In genomic region chr19:3190921-3191805, GRCh38 we compare ENCODE assay signal across 21 cellular contexts. TPM values are rescaled to one million over a fixed set of nuclear protein-coding genes. Genes with fewer than 3 reads are reported as not detected.
A peak's percentile ranks its signal among the peaks of the same experiment; 100 is the strongest.
DNase-seq lines count a peak whose midpoint lies in the region; ATAC-seq, FAIRE-seq and TF ChIP-seq lines count a peak whose summit lies in the region.
"Had no signal": no experiment of that assay in that cellular context is flagged by ENCODE, and none has a peak within 500 bp of the region (broad histone marks: within the 10 kb centered on the region; RNA-seq: fewer than 3 reads in every experiment).

No MANE protein-coding gene starts in this region.

- TF ChIP-seq RAD21 in H1 (IDR thresholded peaks at IDR 0.05 in 1 of 2, conservative IDR thresholded peaks at IDR 0.05 in 1 of 2; ENCODE audit: low read depth in 2 of 2, low read length in 2 of 2): no peak

- H3K27ac Mint-ChIP-seq in activated naive CD4-positive, alpha-beta T cell treated with anti-CD3 and anti-CD28 coated beads, Interleukin-2, amount 50 U/mL, for 24 hours: no peak overlapping the region
- H3K27ac Mint-ChIP-seq in activated naive CD4-positive, alpha-beta T cell treated with anti-CD3 and anti-CD28 coated beads for 36 hours: no peak overlapping the region
- peak overlapping the region in 2 of 3 experiments; percentile 29 to 34; a peak in 3 of 7 replicates for H3K27ac Mint-ChIP-seq in H9
- no peak overlapping the region for H3K27ac Mint-ChIP-seq in activated CD4-positive, alpha-beta memory T cell treated with anti-CD3 and anti-CD28 coated beads for 36 hours

- H2AFZ ChIP-seq in H9 (ENCODE audit: low read length) (no peak overlapping the region), H1 (ENCODE audit: low read length) (no peak overlapping the region)

- H2BK20ac ChIP-seq in H9 (ENCODE audit: low read depth, low read length, poor library complexity, severe bottlenecking) (no peak overlapping the region), H1 (ENCODE audit: low read length) (no peak overlapping the region)

- H3K4me2 ChIP-seq in H9 (ENCODE audit: insufficient read depth, insufficient read length, low read length) (no peak overlapping the region), H1 (ENCODE audit: insufficient read depth in 1 of 2, low read depth in 2 of 2, low read length in 2 of 2) (no peak overlapping the region)

- CTCF ChIA-PET in activated naive CD4-positive, alpha-beta T cell treated with anti-CD3 and anti-CD28 coated beads for 36 hours (lab: Charles Lee): interaction anchor here (0.6 kb wide), 1 partner anchor 14 kb away, joined by 3 read pairs; no protein-coding TSS in a partner anchor
- CTCF ChIA-PET in H1 (lab: Charles Lee; ENCODE audit: partially characterized antibody): interaction anchor here (1.1 to 2.6 kb wide), 3 partner anchors 16 to 62 kb away, joined by 3 to 14 read pairs (median 5); no protein-coding TSS in a partner anchor
- CTCF ChIA-PET in activated CD4-positive, alpha-beta memory T cell treated with anti-CD3 and anti-CD28 coated beads for 36 hours (lab: Charles Lee): interaction anchor here (0.5 kb wide), 1 partner anchor 35 kb away, joined by 3 read pairs; no protein-coding TSS in a partner anchor

- H3K4me3 ChIP-seq in H1 (ENCODE audit: extremely low read depth in 1 of 4, insufficient read depth in 2 of 4, low read depth in 3 of 4, low read length in 4 of 4): no peak overlapping the region
- peak overlapping the region in 1 of 2 experiments; percentile 18 for H3K4me3 ChIP-seq in neutrophil (ENCODE audit: low read depth in 1 of 2, low read length in 1 of 2)

- H4K5ac ChIP-seq in H9 (ENCODE audit: insufficient read length, low read depth, low read length) (no peak overlapping the region), H1 (ENCODE audit: insufficient read length, low read depth, low read length) (no peak overlapping the region)

- no peaks in the 10 kb centered on the region for H3K23me2 ChIP-seq in H9 (ENCODE audit: insufficient read length, low read depth, low read length, poor library complexity, severe bottlenecking)
- peaks cover 6% of the 10 kb centered on the region; the same call in 1 of the 2 replicates for H3K23me2 ChIP-seq in H1 (ENCODE audit: low read depth, low read length)

- H3K9me3 ChIP-seq in H9 (ENCODE audit: control insufficient read depth, low read depth, low read length) (no peaks in the 10 kb centered on the region), H1 (ENCODE audit: insufficient read depth in 2 of 2, low read depth in 1 of 2, low read length in 1 of 2) (no peaks in the 10 kb centered on the region), neutrophil (no peaks in the 10 kb centered on the region)

- POLR2A ChIA-PET in H1 (lab: Charles Lee; ENCODE audit: partially characterized antibody): interaction anchor here (0.6 kb wide), 1 partner anchor 460 kb away, joined by 3 read pairs; no protein-coding TSS in a partner anchor
- POLR2A ChIA-PET in activated CD4-positive, alpha-beta memory T cell treated with anti-CD3 and anti-CD28 coated beads for 36 hours (lab: Charles Lee): no interaction called here

- H2AK5ac ChIP-seq in H9 (ENCODE audit: insufficient read length, low read length): no peak overlapping the region
- H2AK5ac ChIP-seq in H1 (ENCODE audit: low read depth, low read length): no peak overlapping the region

- H2BK5ac ChIP-seq in H9 (ENCODE audit: insufficient read length, low read length) (no peak overlapping the region), H1 (ENCODE audit: low read depth, low read length) (no peak overlapping the region)

- H3K79me1 ChIP-seq in H9 (ENCODE audit: insufficient read depth, low read depth, low read length, poor library complexity, severe bottlenecking): peaks cover 23% of the 10 kb centered on the region
- H3K79me1 ChIP-seq in H1 (ENCODE audit: low read depth, low read length): peaks cover 40% of the 10 kb centered on the region

- FAIRE-seq in H1 (lab: Jason Lieb, UNC): no peak
- FAIRE-seq: HTR-8/SVneo had no signal

- H3K4me1 Mint-ChIP-seq in activated naive CD4-positive, alpha-beta T cell treated with anti-CD3 and anti-CD28 coated beads, Interleukin-2, amount 50 U/mL, for 24 hours: peaks cover 31% of the 10 kb centered on the region
- peaks cover 32% of the 10 kb centered on the region for H3K4me1 Mint-ChIP-seq in activated naive CD4-positive, alpha-beta T cell treated with anti-CD3 and anti-CD28 coated beads for 36 hours (ENCODE audit: low read depth)
- H3K4me1 Mint-ChIP-seq in H9: peaks cover 12 to 23% of the 10 kb centered on the region in 2 experiments
- H3K4me1 Mint-ChIP-seq in activated CD4-positive, alpha-beta memory T cell treated with anti-CD3 and anti-CD28 coated beads for 36 hours (ENCODE audit: low read depth): peaks cover 31% of the 10 kb centered on the region

- H2BK120ac ChIP-seq in H9 (ENCODE audit: low read depth, low read length, poor library complexity, severe bottlenecking) (no peak overlapping the region), H1 (replicated peaks; ENCODE audit: low read depth, low read length) (no peak overlapping the region)

- TF ChIP-seq EP300 in H1 (IDR thresholded peaks at IDR 0.05; ENCODE audit: borderline replicate concordance in 1 of 2, low read depth in 2 of 2, low read length in 2 of 2): no peak

- no peaks in the 10 kb centered on the region for H3K27me3 Mint-ChIP-seq in activated naive CD4-positive, alpha-beta T cell treated with anti-CD3 and anti-CD28 coated beads, Interleukin-2, amount 50 U/mL, for 24 hours
- H3K27me3 Mint-ChIP-seq in activated naive CD4-positive, alpha-beta T cell treated with anti-CD3 and anti-CD28 coated beads for 36 hours (ENCODE audit: low read depth): no peaks in the 10 kb centered on the region
- H3K27me3 Mint-ChIP-seq in H9 (ENCODE audit: low read depth): no peaks in the 10 kb centered on the region
- no peaks in the 10 kb centered on the region for H3K27me3 Mint-ChIP-seq in activated CD4-positive, alpha-beta memory T cell treated with anti-CD3 and anti-CD28 coated beads for 36 hours

- intact Hi-C loops in activated naive CD4-positive, alpha-beta T cell treated with anti-CD3 and anti-CD28 coated beads for 36 hours (cut with micrococcal nuclease): no loop called here
- intact Hi-C loops in activated CD4-positive, alpha-beta memory T cell treated with anti-CD3 and anti-CD28 coated beads for 36 hours (cut with micrococcal nuclease): no loop called here

- H2BK12ac ChIP-seq in H9 (ENCODE audit: insufficient read length, low read depth, low read length): no peak overlapping the region
- H2BK12ac ChIP-seq in H1 (ENCODE audit: low read depth, low read length): no peak overlapping the region

- H3K4me1 ChIP-seq in H9 (ENCODE audit: insufficient read depth, low read length) (no peaks in the 10 kb centered on the region), H1 (replicated peaks in 1 of 4; ENCODE audit: control insufficient read depth in 3 of 4, insufficient read depth in 4 of 4, low read length in 3 of 4) (peaks cover 0 to 16% (median 10%) of the 10 kb centered on the region in 4 experiments; a peak in 6 of 7 replicates), neutrophil (ENCODE audit: control insufficient read depth in 1 of 2, insufficient read depth in 1 of 2, low read depth in 1 of 2, low read length in 1 of 2) (peaks cover 64 to 70% of the 10 kb centered on the region in 2 experiments)

- no peak for ATAC-seq in GM19452 (IDR thresholded peaks at IDR 0.05; ENCODE audit: unreplicated experiment)

- H4K8ac ChIP-seq in H9 (replicated peaks; ENCODE audit: insufficient read length, low read depth, low read length) (no peak overlapping the region), H1 (ENCODE audit: extremely low read depth, insufficient read depth, low read length) (peak overlapping the region; percentile 25; the same call in 1 of the 2 replicates)

- no peak for DNase-seq in activated naive CD4-positive, alpha-beta T cell treated with anti-CD3 and anti-CD28 coated beads for 36 hours
- DNase-seq in H9: no peak
- no peak for DNase-seq in H1 (ENCODE audit: low read depth in 1 of 2, low spot score in 2 of 2)
- DNase-seq in activated CD4-positive, alpha-beta memory T cell treated with anti-CD3 and anti-CD28 coated beads for 36 hours: no peak
- no peak for DNase-seq in H4 (ENCODE audit: low spot score)
- DNase-seq: AML-193; DMS 273 treated with DMSO at 0.1 percent for 48 hours; KG1; NCI-H1092 treated with DMSO at 0.1 percent for 48 hours; NCI-H1694; NCI-H69; NK-92 treated with Interleukin-12 subunit alpha and Interleukin-12 subunit beta, amount 100 ng/mL, for 24 hours; OCI-M1; RPMI8226 had no signal

- TF ChIP-seq POLR2A in H1 (IDR thresholded peaks at IDR 0.05; ENCODE audit: control extremely low read depth in 1 of 2, low read depth in 2 of 2, low read length in 2 of 2): no peak

- no peak overlapping the region for H3K27ac ChIP-seq in H9 (ENCODE audit: insufficient read length, low read depth, low read length)
- H3K27ac ChIP-seq in H1 (ENCODE audit: low read depth, low read length): no peak overlapping the region
- H3K27ac ChIP-seq in neutrophil: peak overlapping the region; percentile 94

- H3K9me3 Mint-ChIP-seq in activated naive CD4-positive, alpha-beta T cell treated with anti-CD3 and anti-CD28 coated beads, Interleukin-2, amount 50 U/mL, for 24 hours: no peaks in the 10 kb centered on the region
- no peaks in the 10 kb centered on the region for H3K9me3 Mint-ChIP-seq in activated naive CD4-positive, alpha-beta T cell treated with anti-CD3 and anti-CD28 coated beads for 36 hours
- H3K9me3 Mint-ChIP-seq in H9: no peaks in the 10 kb centered on the region; a peak in 1 of 5 replicates
- no peaks in the 10 kb centered on the region for H3K9me3 Mint-ChIP-seq in activated CD4-positive, alpha-beta memory T cell treated with anti-CD3 and anti-CD28 coated beads for 36 hours

- H4K20me1 ChIP-seq in H9 (ENCODE audit: control insufficient read depth, insufficient read depth, insufficient read length) (no peaks in the 10 kb centered on the region), H1 (replicated peaks in 1 of 2; ENCODE audit: control insufficient read depth in 1 of 2, insufficient read depth in 2 of 2, low read length in 2 of 2) (peaks cover 34 to 43% of the 10 kb centered on the region in 2 experiments)

- H3K23ac ChIP-seq in H9 (ENCODE audit: insufficient read length, low read depth, low read length): no peak overlapping the region
- no peak overlapping the region for H3K23ac ChIP-seq in H1 (ENCODE audit: insufficient read length)

- H3K4me3 Mint-ChIP-seq in activated naive CD4-positive, alpha-beta T cell treated with anti-CD3 and anti-CD28 coated beads, Interleukin-2, amount 50 U/mL, for 24 hours: peak overlapping the region; percentile 19
- H3K4me3 Mint-ChIP-seq in activated naive CD4-positive, alpha-beta T cell treated with anti-CD3 and anti-CD28 coated beads for 36 hours: no peak overlapping the region
- no peak overlapping the region for H3K4me3 Mint-ChIP-seq in H9
- H3K4me3 Mint-ChIP-seq in activated CD4-positive, alpha-beta memory T cell treated with anti-CD3 and anti-CD28 coated beads for 36 hours: no peak overlapping the region

- H3K36me3 Mint-ChIP-seq in activated naive CD4-positive, alpha-beta T cell treated with anti-CD3 and anti-CD28 coated beads, Interleukin-2, amount 50 U/mL, for 24 hours: peaks cover 4% of the 10 kb centered on the region
- H3K36me3 Mint-ChIP-seq in activated naive CD4-positive, alpha-beta T cell treated with anti-CD3 and anti-CD28 coated beads for 36 hours (ENCODE audit: low read depth): peaks cover 24% of the 10 kb centered on the region
- peaks cover 12 to 29% (median 28%) of the 10 kb centered on the region in 3 experiments for H3K36me3 Mint-ChIP-seq in H9 (ENCODE audit: insufficient read depth in 1 of 3, low read depth in 3 of 3)
- peaks cover 18% of the 10 kb centered on the region for H3K36me3 Mint-ChIP-seq in activated CD4-positive, alpha-beta memory T cell treated with anti-CD3 and anti-CD28 coated beads for 36 hours

- no peaks in the 10 kb centered on the region for H3K27me3 ChIP-seq in H9 (ENCODE audit: insufficient read depth, low read length)
- no peaks in the 10 kb centered on the region for H3K27me3 ChIP-seq in H1 (replicated peaks in 1 of 4; ENCODE audit: control insufficient read depth in 3 of 4, extremely low read depth in 1 of 4, insufficient read depth in 3 of 4, low read length in 3 of 4)
- H3K27me3 ChIP-seq in neutrophil: no peaks in the 10 kb centered on the region

- WGBS in H9 (ENCODE audit: extremely low coverage, insufficient read length, low lambda C conversion rate): no CpG with 5 or more reads among the region's 46 CpGs
- 88% methylated on average over 35 of the region's 46 CpGs; no CpG with 5 or more reads in 1 of the 2 experiments for WGBS in H1 (ENCODE audit: extremely low coverage in 1 of 2, insufficient coverage in 1 of 2, insufficient read length in 1 of 2, insufficient replicate concordance in 2 of 2, low coverage in 1 of 2, low lambda C conversion rate in 2 of 2, missing lambda C conversion rate in 1 of 2), 2 experiments

- H3K18ac ChIP-seq in H9 (ENCODE audit: insufficient read length, low read depth, low read length) (no peak overlapping the region), H1 (ENCODE audit: extremely low read depth, low read length) (no peak overlapping the region)

- no peak for TF ChIP-seq CTCF in H9 (conservative IDR thresholded peaks at IDR 0.05)
- TF ChIP-seq CTCF in H1 (IDR thresholded peaks at IDR 0.05; ENCODE audit: control extremely low read depth in 1 of 3, insufficient read depth in 1 of 3, low read depth in 1 of 3, low read length in 3 of 3): no peak
- TF ChIP-seq CTCF in neutrophil (IDR thresholded peaks at IDR 0.05): no peak

- H3K79me2 ChIP-seq in H9 (ENCODE audit: insufficient read depth, low read length): peaks cover 23% of the 10 kb centered on the region; the same call in 1 of the 2 replicates
- peaks cover 11 to 63% of the 10 kb centered on the region in 2 experiments for H3K79me2 ChIP-seq in H1 (ENCODE audit: control insufficient read depth in 1 of 2, insufficient read depth in 2 of 2, low read length in 2 of 2)

- no peak overlapping the region for H3K4ac ChIP-seq in H9 (ENCODE audit: low read depth, low read length)
- H3K4ac ChIP-seq in H1 (replicated peaks; ENCODE audit: insufficient read length, low read depth, low read length): no peak overlapping the region

- H2BK15ac ChIP-seq in H9 (ENCODE audit: low read depth, low read length): no peak overlapping the region
- H2BK15ac ChIP-seq in H1 (ENCODE audit: low read length): no peak overlapping the region

- no peak overlapping the region for H3K9ac ChIP-seq in H9 (ENCODE audit: extremely low read depth, insufficient read length, low read length)
- no peak overlapping the region for H3K9ac ChIP-seq in H1 (replicated peaks in 1 of 4; ENCODE audit: extremely low read depth in 1 of 4, low read depth in 3 of 4, low read length in 3 of 4)

- no peak overlapping the region for H3T11ph ChIP-seq in H9 (ENCODE audit: low read length)

- H3K36me3 ChIP-seq in H1 (ENCODE audit: control insufficient read depth in 2 of 4, insufficient read depth in 4 of 4, low read length in 3 of 4) (peaks cover 0 to 8% (median 4%) of the 10 kb centered on the region in 4 experiments; a peak in 3 of 8 replicates), neutrophil (peaks cover 3% of the 10 kb centered on the region)

- H4K91ac ChIP-seq in H9 (ENCODE audit: insufficient read length, low read depth, low read length): no peak overlapping the region
- H4K91ac ChIP-seq in H1 (replicated peaks; ENCODE audit: insufficient read length, low read length): no peak overlapping the region

- H3K56ac ChIP-seq in H9 (ENCODE audit: insufficient read length, low read depth, low read length) (no peak overlapping the region), H1 (replicated peaks; ENCODE audit: insufficient read length, low read depth, low read length) (no peak overlapping the region)

- no peak overlapping the region for H3K14ac ChIP-seq in H9 (ENCODE audit: insufficient read depth, low read length)
- H3K14ac ChIP-seq in H1 (ENCODE audit: insufficient read length): no peak overlapping the region

RNA-seq across cellular contexts. Expression of gene NCLN, which starts 5.4 kb away (rescaled TPM):
- total RNA-seq in activated naive CD4-positive, alpha-beta T cell treated with anti-CD3 and anti-CD28 coated beads for 36 hours: 10 to 100 TPM; 38.4 to 42.9 TPM
- 94.8 and 100 TPM in 2 replicates for total RNA-seq in H9 (2021)
- total RNA-seq in H1 (2021; fragmentation: NEBNext Ultra II Directional; extraction: Animal tissue kit (Norgen Biotek cat#: 25700)): 103 and 105 TPM in 2 replicates
- polyA plus RNA-seq in H1 (2011; rRNA removed): 89.2 and 119 TPM in 2 replicates
- 75.6 TPM for polyA plus RNA-seq in H1 (2011; cell fraction: cytosol; rRNA removed)
- polyA plus RNA-seq in H1 (2011; cell fraction: nucleus; rRNA removed): 144 TPM
- polyA plus RNA-seq in H1 (2012, experiment 1 of 2): 69.2 to 103 TPM (median 103 TPM) in 4 replicates
- polyA plus RNA-seq in H1 (2012, experiment 2 of 2): 80.4 TPM
- polyA plus RNA-seq in H1 (2013, experiment 1 of 2): 121 TPM
- polyA plus RNA-seq in H1 (2013, experiment 2 of 2): 121 TPM
- 50.0 and 55.6 TPM in 2 replicates for polyA minus RNA-seq in H1 (2011; rRNA and poly(A)+ RNA removed)
- 68.7 TPM for polyA minus RNA-seq in H1 (2011; cell fraction: cytosol; rRNA and poly(A)+ RNA removed)
- 52.1 TPM for polyA minus RNA-seq in H1 (2011; cell fraction: nucleus; rRNA and poly(A)+ RNA removed)
- total RNA-seq in activated CD4-positive, alpha-beta memory T cell treated with anti-CD3 and anti-CD28 coated beads for 36 hours: 10 to 100 TPM; 47.0 to 50.9 TPM
- 33.7 and 35.0 TPM in 2 replicates for total RNA-seq in H4 (2014; rRNA removed; shearing (Covaris generic))

RNA-seq across cellular contexts. Expression of gene S1PR4, which starts 12.6 kb away (rescaled TPM):
- total RNA-seq in activated naive CD4-positive, alpha-beta T cell treated with anti-CD3 and anti-CD28 coated beads for 36 hours: 10 to 100 TPM; 22.4 to 24.1 TPM
- total RNA-seq in H9 (2021): not detected in 2 replicates
- not detected in 2 replicates for total RNA-seq in H1 (2021; fragmentation: NEBNext Ultra II Directional; extraction: Animal tissue kit (Norgen Biotek cat#: 25700))
- 0.05 TPM in 1 of 2 replicates, not detected in the other for polyA plus RNA-seq in H1 (2011; rRNA removed)
- polyA plus RNA-seq in H1 (2011; cell fraction: cytosol; rRNA removed): not detected
- not detected for polyA plus RNA-seq in H1 (2011; cell fraction: nucleus; rRNA removed)
- not detected in 4 replicates for polyA plus RNA-seq in H1 (2012, experiment 1 of 2)
- polyA plus RNA-seq in H1 (2012, experiment 2 of 2): not detected
- polyA plus RNA-seq in H1 (2013, experiment 1 of 2): not detected
- not detected for polyA plus RNA-seq in H1 (2013, experiment 2 of 2)
- polyA minus RNA-seq in H1 (2011; rRNA and poly(A)+ RNA removed): not detected in 2 replicates
- polyA minus RNA-seq in H1 (2011; cell fraction: cytosol; rRNA and poly(A)+ RNA removed): not detected
- polyA minus RNA-seq in H1 (2011; cell fraction: nucleus; rRNA and poly(A)+ RNA removed): not detected
- total RNA-seq in activated CD4-positive, alpha-beta memory T cell treated with anti-CD3 and anti-CD28 coated beads for 36 hours: 10 to 100 TPM; 32.7 to 34.0 TPM
- not detected in 2 replicates for total RNA-seq in H4 (2014; rRNA removed; shearing (Covaris generic))
- total RNA-seq: Daoy, M059J, SK-MEL-5 had no signal

RNA-seq across cellular contexts. Expression of gene CELF5, which starts 33.3 kb away (rescaled TPM):
- total RNA-seq in activated naive CD4-positive, alpha-beta T cell treated with anti-CD3 and anti-CD28 coated beads for 36 hours: not detected
- 4.8 TPM in 2 replicates for total RNA-seq in H9 (2021)
- total RNA-seq in H1 (2021; fragmentation: NEBNext Ultra II Directional; extraction: Animal tissue kit (Norgen Biotek cat#: 25700)): 9.8 and 9.9 TPM in 2 replicates
- 15.0 and 18.2 TPM in 2 replicates for polyA plus RNA-seq in H1 (2011; rRNA removed)
- 15.4 TPM for polyA plus RNA-seq in H1 (2011; cell fraction: cytosol; rRNA removed)
- polyA plus RNA-seq in H1 (2011; cell fraction: nucleus; rRNA removed): 43.5 TPM
- polyA plus RNA-seq in H1 (2012, experiment 1 of 2): 9.0 to 15.7 TPM (median 12.5 TPM) in 4 replicates
- polyA plus RNA-seq in H1 (2012, experiment 2 of 2): 6.1 TPM
- polyA plus RNA-seq in H1 (2013, experiment 1 of 2): 11.1 TPM
- 10.4 TPM for polyA plus RNA-seq in H1 (2013, experiment 2 of 2)
- 4.4 and 4.7 TPM in 2 replicates for polyA minus RNA-seq in H1 (2011; rRNA and poly(A)+ RNA removed)
- polyA minus RNA-seq in H1 (2011; cell fraction: cytosol; rRNA and poly(A)+ RNA removed): 4.8 TPM
- 11.7 TPM for polyA minus RNA-seq in H1 (2011; cell fraction: nucleus; rRNA and poly(A)+ RNA removed)
- under 1 TPM in 1 of 2 experiments, not detected in 1; 0.14 TPM for total RNA-seq in activated CD4-positive, alpha-beta memory T cell treated with anti-CD3 and anti-CD28 coated beads for 36 hours
- 0.29 and 0.60 TPM in 2 replicates for total RNA-seq in H4 (2014; rRNA removed; shearing (Covaris generic))
- total RNA-seq: M059J, SK-MEL-5 had no signal

RNA-seq across cellular contexts. Expression of gene GNA15, which starts 55.3 kb away (rescaled TPM):
- total RNA-seq in activated naive CD4-positive, alpha-beta T cell treated with anti-CD3 and anti-CD28 coated beads for 36 hours: 10 to 100 TPM; 26.6 to 28.4 TPM
- total RNA-seq in H9 (2021): 0.20 TPM in 1 of 2 replicates, not detected in the other
- 0.25 and 0.26 TPM in 2 replicates for total RNA-seq in H1 (2021; fragmentation: NEBNext Ultra II Directional; extraction: Animal tissue kit (Norgen Biotek cat#: 25700))
- polyA plus RNA-seq in H1 (2011; rRNA removed): 0.36 and 0.45 TPM in 2 replicates
- polyA plus RNA-seq in H1 (2011; cell fraction: cytosol; rRNA removed): 0.61 TPM
- polyA plus RNA-seq in H1 (2011; cell fraction: nucleus; rRNA removed): 0.16 TPM
- polyA plus RNA-seq in H1 (2012, experiment 1 of 2): 0.13 to 0.46 TPM (median 0.29 TPM) in 3 of 4 replicates, not detected in the other
- polyA plus RNA-seq in H1 (2012, experiment 2 of 2): 0.14 TPM
- 0.36 TPM for polyA plus RNA-seq in H1 (2013, experiment 1 of 2)
- polyA plus RNA-seq in H1 (2013, experiment 2 of 2): 0.40 TPM
- polyA minus RNA-seq in H1 (2011; rRNA and poly(A)+ RNA removed): 0.07 and 0.13 TPM in 2 replicates
- polyA minus RNA-seq in H1 (2011; cell fraction: cytosol; rRNA and poly(A)+ RNA removed): not detected
- polyA minus RNA-seq in H1 (2011; cell fraction: nucleus; rRNA and poly(A)+ RNA removed): not detected
- total RNA-seq in activated CD4-positive, alpha-beta memory T cell treated with anti-CD3 and anti-CD28 coated beads for 36 hours: 10 to 100 TPM; 78.4 to 79.5 TPM
- total RNA-seq in H4 (2014; rRNA removed; shearing (Covaris generic)): not detected in 2 replicates
- total RNA-seq: Daoy, M059J, SK-MEL-5 had no signal

Comparison
In these comparisons a context has a peak if more than half of its experiments do, and no peak if none do; other contexts are left out.
1. H3K27ac Mint-ChIP-seq: peak in H9 (2 of 3); none in activated naive CD4-positive, alpha-beta T cell treated with anti-CD3 and anti-CD28 coated beads, Interleukin-2, amount 50 U/mL, for 24 hours (single experiment), activated naive CD4-positive, alpha-beta T cell treated with anti-CD3 and anti-CD28 coated beads for 36 hours (single experiment) and activated CD4-positive, alpha-beta memory T cell treated with anti-CD3 and anti-CD28 coated beads for 36 hours (single experiment).
2. RNA of gene S1PR4, which starts 12.6 kb away (total RNA-seq): 32.7 to 34.0 TPM in activated CD4-positive, alpha-beta memory T cell treated with anti-CD3 and anti-CD28 coated beads for 36 hours and 22.4 to 24.1 TPM in activated naive CD4-positive, alpha-beta T cell treated with anti-CD3 and anti-CD28 coated beads for 36 hours; not detected in H9, not detected in H1 and not detected in H4; every median in the first group is over 10 times any median in the second.